In the genomic region with DNA sequence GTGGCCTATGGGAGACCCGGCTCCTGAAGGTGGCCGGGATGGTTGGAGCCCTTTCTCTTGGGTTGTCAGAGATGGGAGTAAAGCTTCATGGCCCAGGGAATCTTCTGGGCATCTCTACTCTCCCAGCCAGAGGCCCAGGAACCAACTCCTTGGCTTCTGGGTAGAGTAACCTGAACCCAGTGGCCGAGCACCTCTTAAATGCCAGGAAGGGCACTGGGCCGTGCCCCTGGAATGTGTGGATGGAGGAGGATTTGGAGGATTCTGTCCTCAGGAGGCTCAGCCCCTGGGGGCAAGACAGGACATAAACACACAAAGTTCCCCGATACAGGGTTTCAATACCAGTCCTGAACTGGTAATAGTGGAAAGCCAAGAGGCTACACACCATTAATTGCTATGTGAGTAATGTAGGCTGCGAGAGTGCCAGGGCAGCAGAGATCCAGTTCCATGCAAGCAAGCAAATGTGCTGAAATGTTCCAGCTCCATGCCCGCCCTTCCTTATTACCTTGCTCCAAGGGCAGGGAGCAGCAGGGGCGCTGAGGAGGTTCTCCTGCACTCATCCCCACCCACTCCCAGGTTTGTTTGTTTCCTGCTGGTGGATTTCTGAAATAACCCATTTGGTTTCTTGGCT, we compare ENCODE assay signal across 1 cellular context.
TF ChIP-seq lines count a peak whose summit lies in the region.

No MANE protein-coding gene starts in this region.

TF ChIP-seq in WTC11, 78 proteins besides CTCF, POLR2A, EP300 and RAD21 (continued from another document):
- TF ChIP-seq, protein P1, sequence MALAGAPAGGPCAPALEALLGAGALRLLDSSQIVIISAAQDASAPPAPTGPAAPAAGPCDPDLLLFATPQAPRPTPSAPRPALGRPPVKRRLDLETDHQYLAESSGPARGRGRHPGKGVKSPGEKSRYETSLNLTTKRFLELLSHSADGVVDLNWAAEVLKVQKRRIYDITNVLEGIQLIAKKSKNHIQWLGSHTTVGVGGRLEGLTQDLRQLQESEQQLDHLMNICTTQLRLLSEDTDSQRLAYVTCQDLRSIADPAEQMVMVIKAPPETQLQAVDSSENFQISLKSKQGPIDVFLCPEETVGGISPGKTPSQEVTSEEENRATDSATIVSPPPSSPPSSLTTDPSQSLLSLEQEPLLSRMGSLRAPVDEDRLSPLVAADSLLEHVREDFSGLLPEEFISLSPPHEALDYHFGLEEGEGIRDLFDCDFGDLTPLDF (CRISPR knock-in tag; IDR thresholded peaks at IDR 0.05): no peak
